ENCODE assay signal across 11 cellular contexts in genomic region chr13:30370916-30371521, GRCh38. TPM values are rescaled to one million over a fixed set of nuclear protein-coding genes. Genes with fewer than 3 reads are reported as not detected.
DNase-seq lines count a peak whose midpoint lies in the region; ATAC-seq and TF ChIP-seq lines count a peak whose summit lies in the region.
"Had no signal": no experiment of that assay in that cellular context is flagged by ENCODE, and none has a peak within 500 bp of the region (broad histone marks: within the 10 kb centered on the region; RNA-seq: fewer than 3 reads in every experiment).

No MANE protein-coding gene starts in this region.

- peaks cover 76% of the 10 kb centered on the region for H3K4me1 ChIP-seq in CD8-positive, alpha-beta memory T cell (ENCODE audit: insufficient read depth, low read length)
- peaks cover 8% of the 10 kb centered on the region for H3K4me1 ChIP-seq in body of pancreas

- H3K27me3 Mint-ChIP-seq in CD8-positive, alpha-beta memory T cell = peaks cover 0 to 3% of the 10 kb centered on the region in 2 donors
- H3K27me3 Mint-ChIP-seq in progenitor cell of endocrine pancreas = peaks cover 5% of the 10 kb centered on the region

- DNase-seq in CD8-positive, alpha-beta memory T cell = no peak
- DNase-seq in NB4 (ENCODE audit: low read depth) = no peak
- DNase-seq in body of pancreas = no peak
- DNase-seq in progenitor cell of endocrine pancreas (ENCODE audit: low spot score, unreplicated experiment) = no peak
- no peak for DNase-seq in GM13976 (ENCODE audit: low spot score)
- no peak for DNase-seq in COR-L47 (lab: John Stamatoyannopoulos, UW)
- no peak for DNase-seq in cortex of kidney (lab: John Stamatoyannopoulos, UW)
- DNase-seq: erythroblast, OCI-M1 had no signal

- H3K4me1 Mint-ChIP-seq in CD8-positive, alpha-beta memory T cell = peaks cover 72 to 88% (median 82%) of the 10 kb centered on the region in 3 donors
- peaks cover 17% of the 10 kb centered on the region for H3K4me1 Mint-ChIP-seq in progenitor cell of endocrine pancreas (ENCODE audit: low read depth)

- H3K27ac ChIP-seq in CD8-positive, alpha-beta memory T cell (ENCODE audit: low read depth, low read length) = peak overlapping the region; percentile 22
- peak overlapping the region; percentile 40 to 71 (median 66) for H3K27ac ChIP-seq in body of pancreas

- no peaks in the 10 kb centered on the region for H3K27me3 ChIP-seq in CD8-positive, alpha-beta memory T cell (ENCODE audit: insufficient read depth, low read length, poor library complexity, severe bottlenecking)
- H3K27me3 ChIP-seq in body of pancreas = no peaks in the 10 kb centered on the region

- H3K27ac Mint-ChIP-seq in CD8-positive, alpha-beta memory T cell = peak overlapping the region; percentile 83 to 100 (median 96)
- H3K27ac Mint-ChIP-seq in progenitor cell of endocrine pancreas = peak overlapping the region; percentile 47

- H3K4me3 ChIP-seq in CD8-positive, alpha-beta memory T cell (ENCODE audit: low read length) = peak overlapping the region; percentile 19
- H3K4me3 ChIP-seq in NB4 (ENCODE audit: low read depth, low read length) (peak overlapping the region; percentile 8), body of pancreas (no peak overlapping the region)

- intact Hi-C loops in body of pancreas (cut with DNase I) = no loop called here

- H3K36me3 ChIP-seq in CD8-positive, alpha-beta memory T cell (ENCODE audit: insufficient read depth, low read length) = peaks cover 2% of the 10 kb centered on the region
- no peaks in the 10 kb centered on the region for H3K36me3 ChIP-seq in body of pancreas (replicated peaks in 1 of 2; ENCODE audit: insufficient read depth in 1 of 2, low read depth in 2 of 2)

- 88 to 93% methylated on average over 3 to 4 of the region's 4 CpGs for WGBS in body of pancreas, 2 donors

- H3K4me3 Mint-ChIP-seq in CD8-positive, alpha-beta memory T cell = peak overlapping the region; percentile 18 to 89 (median 86)
- H3K4me3 Mint-ChIP-seq in progenitor cell of endocrine pancreas (ENCODE audit: low read depth) = no peak overlapping the region

- peaks cover 0 to 2% (median 0%) of the 10 kb centered on the region in 5 donors for H3K9me3 Mint-ChIP-seq in CD8-positive, alpha-beta memory T cell
- no peaks in the 10 kb centered on the region for H3K9me3 Mint-ChIP-seq in progenitor cell of endocrine pancreas (ENCODE audit: low read depth)

- TF ChIP-seq POLR2A in NB4 (IDR thresholded peaks at IDR 0.05; ENCODE audit: extremely low read depth, insufficient read length) (no peak), body of pancreas (IDR thresholded peaks at IDR 0.05) (no peak)

- ATAC-seq in body of pancreas = no peak

- POLR2A ChIA-PET in CD8-positive, alpha-beta memory T cell (lab: Charles Lee) = interaction anchor here (0.8 to 2.4 kb wide), 5 partner anchors 18 to 95 kb away, joined by 3 to 19 read pairs (median 5); partner anchors contain the start of gene HMGB1

- CTCF ChIA-PET in CD8-positive, alpha-beta memory T cell (lab: Charles Lee) = interaction anchor here (0.8 to 7.1 kb wide), 13 partner anchors 8 to 239 kb away, joined by 3 to 70 read pairs (median 7); partner anchors contain the start of gene KATNAL1

- H3K9me3 ChIP-seq in CD8-positive, alpha-beta memory T cell (ENCODE audit: low read length) = no peaks in the 10 kb centered on the region
- no peaks in the 10 kb centered on the region for H3K9me3 ChIP-seq in body of pancreas

- no peak for TF ChIP-seq CTCF in NB4 (IDR thresholded peaks at IDR 0.05; ENCODE audit: low read depth, low read length)
- TF ChIP-seq CTCF in body of pancreas (IDR thresholded peaks at IDR 0.05) = no peak
- no peak for TF ChIP-seq CTCF in progenitor cell of endocrine pancreas (IDR thresholded peaks at IDR 0.05; ENCODE audit: unreplicated experiment)
- TF ChIP-seq CTCF in GM13976 (IDR thresholded peaks at IDR 0.05; ENCODE audit: borderline replicate concordance, control extremely low read depth, extremely low read depth, insufficient read depth, missing control alignments) = no peak

- H3K36me3 Mint-ChIP-seq in CD8-positive, alpha-beta memory T cell = peaks cover 8 to 36% (median 12%) of the 10 kb centered on the region in 3 donors
- no peaks in the 10 kb centered on the region for H3K36me3 Mint-ChIP-seq in progenitor cell of endocrine pancreas (ENCODE audit: insufficient read depth)

- in situ Hi-C loops in GM13976 (cut with MboI; ENCODE audit: low sequenced_read_pairs, unreplicated experiment) = no loop called here

RNA-seq across cellular contexts. Expression of gene UBE2L5, which starts 51.3 kb away (rescaled TPM):
- not detected for total RNA-seq in CD8-positive, alpha-beta memory T cell
- not detected for polyA plus RNA-seq in CD8-positive, alpha-beta memory T cell
- not detected for total RNA-seq in body of pancreas
- total RNA-seq in progenitor cell of endocrine pancreas = not detected in 2 replicates
- total RNA-seq: cardiac septum, mammary epithelial cell had no signal
- polyA plus RNA-seq: mammary epithelial cell had no signal

Comparison
In these comparisons a context has a peak if more than half of its experiments do, and no peak if none do; other contexts are left out.
1. H3K4me3 ChIP-seq: peak in CD8-positive, alpha-beta memory T cell (single experiment) and NB4 (single experiment); none in body of pancreas (0 of 2).